In the genomic region with DNA sequence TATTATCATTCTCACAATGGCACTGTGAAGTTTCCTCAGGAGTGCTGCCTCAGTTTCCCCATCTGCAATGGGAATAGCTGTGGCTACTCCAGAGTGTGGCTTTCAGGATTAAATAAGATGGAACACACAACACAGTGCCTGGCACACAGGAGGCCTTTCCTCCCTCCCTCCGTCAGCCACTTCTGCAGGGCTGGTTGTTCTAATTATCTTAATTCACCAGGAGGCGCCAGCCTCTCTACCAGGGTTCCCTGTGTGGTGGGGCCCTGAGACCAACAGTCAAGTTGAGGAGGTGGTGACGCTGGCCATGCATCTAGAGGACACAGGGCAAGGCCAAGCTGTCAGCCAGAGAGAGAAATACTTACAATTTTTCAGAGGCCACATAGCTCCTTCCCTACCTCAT, we compare ENCODE assay signal across 1 cellular context.
TF ChIP-seq lines count a peak whose summit lies in the region.

No MANE protein-coding gene starts in this region.

TF ChIP-seq in H1, 55 proteins besides CTCF, POLR2A, EP300 and RAD21:
- TF ChIP-seq CTBP2 (IDR thresholded peaks at IDR 0.05; ENCODE audit: borderline replicate concordance, insufficient read depth, insufficient read length, low read length) (no peak), CHD1 (IDR thresholded peaks at IDR 0.05; ENCODE audit: low read depth, low read length) (no peak)
